Comparison of ENCODE assay signal across 24 cellular contexts in genomic region chrX:70353524-70353923, GRCh38.
"Had no signal": no experiment of that assay in that cellular context is flagged by ENCODE, and none has a peak within 500 bp of the region (broad histone marks: within the 10 kb centered on the region; RNA-seq: fewer than 3 reads in every experiment).

No MANE protein-coding gene starts in this region.

- H3K4me1 ChIP-seq: left ventricle myocardium inferior, spleen, suprapubic skin, tibial artery, upper lobe of right lung had no signal

- H3K27ac Mint-ChIP-seq: mesothelial cell of epicardium; natural killer cell; progenitor cell of endocrine pancreas; stimulated activated effector memory CD8-positive, alpha-beta T cell treated with anti-CD3 and anti-CD28 coated beads, Interleukin-12 subunit alpha, Interleukin-12 subunit beta, amount 100 ng/mL, for 72 hours; stimulated activated naive CD8-positive, alpha-beta T cell treated with anti-CD3 and anti-CD28 coated beads, Interleukin-15, Interleukin-2, amounts not matched to agents 100 ng/mL and 50 ng/mL, for 24 hours had no signal

- H3K27me3 Mint-ChIP-seq: naive B cell; progenitor cell of endocrine pancreas; stimulated activated naive CD8-positive, alpha-beta T cell treated with anti-CD3 and anti-CD28 coated beads, Interleukin-15, Interleukin-2, amounts not matched to agents 100 ng/mL and 50 ng/mL, for 24 hours had no signal

- H3K9me3 Mint-ChIP-seq: natural killer cell; stimulated activated effector memory CD8-positive, alpha-beta T cell treated with anti-CD3 and anti-CD28 coated beads, Interleukin-12 subunit alpha, Interleukin-12 subunit beta, amount 100 ng/mL, for 72 hours; stimulated activated naive CD8-positive, alpha-beta T cell treated with anti-CD3 and anti-CD28 coated beads, Interleukin-15, Interleukin-2, amounts not matched to agents 100 ng/mL and 50 ng/mL, for 24 hours had no signal

- H3K4me3 ChIP-seq: hepatocyte, left ventricle myocardium inferior, lung, ovary, skin epidermis, spleen, suprapubic skin, thoracic aorta, tibial artery, upper lobe of right lung had no signal

- H3K36me3 ChIP-seq: left ventricle myocardium inferior, ovary, suprapubic skin, thoracic aorta, tibial artery, upper lobe of right lung had no signal

- DNase-seq: islet precursor cell; left ventricle myocardium inferior; mesendoderm; naive B cell; natural killer cell; ovary; right cardiac atrium; spleen; stimulated activated CD4-positive, alpha-beta T cell treated with anti-CD3 and anti-CD28 coated beads, Interleukin-4, amount 100 ng/mL, for 24 hours; stimulated activated naive CD4-positive, alpha-beta T cell; tibial artery; trophoblast cell; upper lobe of right lung had no signal

- H3K9me3 ChIP-seq: left ventricle myocardium inferior, ovary, suprapubic skin, thoracic aorta, upper lobe of right lung had no signal

- H3K36me3 Mint-ChIP-seq: naive B cell; natural killer cell; stimulated activated effector memory CD8-positive, alpha-beta T cell treated with anti-CD3 and anti-CD28 coated beads, Interleukin-12 subunit alpha, Interleukin-12 subunit beta, amount 100 ng/mL, for 72 hours had no signal

- H3K27me3 ChIP-seq: hepatocyte, ovary, spleen, suprapubic skin, tibial artery, upper lobe of right lung had no signal

- ATAC-seq: natural killer cell; right cardiac atrium; sciatic nerve; stimulated activated effector memory CD8-positive, alpha-beta T cell treated with anti-CD3 and anti-CD28 coated beads, Interleukin-12 subunit alpha, Interleukin-12 subunit beta, amount 100 ng/mL, for 72 hours; upper lobe of right lung had no signal

- H3K4me3 Mint-ChIP-seq: mesothelial cell of epicardium; naive B cell; natural killer cell; stimulated activated effector memory CD8-positive, alpha-beta T cell treated with anti-CD3 and anti-CD28 coated beads, Interleukin-12 subunit alpha, Interleukin-12 subunit beta, amount 100 ng/mL, for 72 hours; stimulated activated naive CD8-positive, alpha-beta T cell treated with anti-CD3 and anti-CD28 coated beads, Interleukin-15, Interleukin-2, amounts not matched to agents 100 ng/mL and 50 ng/mL, for 24 hours had no signal

- FAIRE-seq: urothelium cell line had no signal

- H3K4me1 Mint-ChIP-seq: naive B cell; natural killer cell; stimulated activated effector memory CD8-positive, alpha-beta T cell treated with anti-CD3 and anti-CD28 coated beads, Interleukin-12 subunit alpha, Interleukin-12 subunit beta, amount 100 ng/mL, for 72 hours had no signal

- H3K27ac ChIP-seq: hepatocyte, left ventricle myocardium inferior, ovary, skin epidermis, suprapubic skin, thoracic aorta, tibial artery, upper lobe of right lung had no signal
